12 cellular contexts compared by ENCODE assay signal in the genomic region with DNA sequence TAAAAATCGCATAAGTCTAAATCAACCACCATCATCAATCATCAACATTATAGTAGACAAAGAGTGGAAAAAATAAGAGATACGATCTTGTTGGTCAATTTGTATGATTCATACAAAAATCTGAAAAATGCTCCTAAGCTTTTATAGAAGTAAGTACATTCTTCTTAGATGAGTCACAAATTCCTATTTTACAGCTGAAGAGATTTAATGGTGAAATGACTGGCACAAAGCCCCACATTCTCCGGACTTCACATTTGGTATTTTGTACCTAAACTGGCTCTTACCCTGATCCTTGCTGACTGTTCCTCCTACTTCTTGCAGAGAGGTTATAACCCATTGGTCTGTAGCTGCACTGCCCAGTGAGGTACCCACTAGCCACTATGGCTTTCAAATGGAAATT. TPM values are rescaled to one million over a fixed set of nuclear protein-coding genes. Genes with fewer than 3 reads are reported as not detected.
DNase-seq lines count a peak whose midpoint lies in the region; ATAC-seq and TF ChIP-seq lines count a peak whose summit lies in the region.
"Had no signal": no experiment of that assay in that cellular context is flagged by ENCODE, and none has a peak within 500 bp of the region (broad histone marks: within the 10 kb centered on the region; RNA-seq: fewer than 3 reads in every experiment).

No MANE protein-coding gene starts in this region.

- no peak for TF ChIP-seq CTCF in activated CD8-positive, alpha-beta T cell treated with anti-CD3 and anti-CD28 coated beads for 36 hours (IDR thresholded peaks at IDR 0.05)
- no peak for TF ChIP-seq CTCF in fibroblast of mammary gland (conservative IDR thresholded peaks at IDR 0.05; ENCODE audit: control insufficient read depth, insufficient read depth, low read depth, low read length)

- no peaks in the 10 kb centered on the region for H3K36me3 Mint-ChIP-seq in activated CD8-positive, alpha-beta T cell treated with anti-CD3 and anti-CD28 coated beads for 36 hours (ENCODE audit: low read depth)
- no peaks in the 10 kb centered on the region for H3K36me3 Mint-ChIP-seq in activated CD8-positive, alpha-beta T cell treated with anti-CD3 and anti-CD28 coated beads, Interleukin-2, amount 10 ng/mL, durations not matched to agents 7 days and 5 days (ENCODE audit: low read depth)
- H3K36me3 Mint-ChIP-seq in activated CD4-positive, alpha-beta T cell treated with anti-CD3 and anti-CD28 coated beads, Interleukin-2, amount 10 ng/mL, durations not matched to agents 7 days and 5 days (ENCODE audit: low read depth): no peaks in the 10 kb centered on the region
- H3K36me3 Mint-ChIP-seq: natural killer cell treated with Interleukin-12 subunit alpha and Interleukin-12 subunit beta and Interleukin-15 and Interleukin-18, amount 100 ng/mL, for 72 hours; type B pancreatic cell had no signal

- H3K4me1 ChIP-seq in SJSA1 (replicated peaks): peaks cover 40% of the 10 kb centered on the region

- peak; percentile 17 for ATAC-seq in activated CD8-positive, alpha-beta T cell treated with anti-CD3 and anti-CD28 coated beads for 36 hours
- no peak for ATAC-seq in activated CD8-positive, alpha-beta T cell treated with anti-CD3 and anti-CD28 coated beads, Interleukin-2, amount 10 ng/mL, durations not matched to agents 7 days and 5 days
- ATAC-seq in GM21390 (IDR thresholded peaks at IDR 0.05; ENCODE audit: unreplicated experiment): no peak
- ATAC-seq: body of pancreas; natural killer cell treated with Interleukin-12 subunit alpha and Interleukin-12 subunit beta and Interleukin-15 and Interleukin-18, amount 100 ng/mL, for 72 hours had no signal

- intact Hi-C loops in activated CD8-positive, alpha-beta T cell treated with anti-CD3 and anti-CD28 coated beads for 36 hours (cut with micrococcal nuclease): loop anchor here (10.0 kb wide), 1 partner anchor 792 kb away; no protein-coding TSS in a partner anchor

- CTCF ChIA-PET in activated CD8-positive, alpha-beta T cell treated with anti-CD3 and anti-CD28 coated beads for 36 hours (lab: Charles Lee): interaction anchor here (0.7 to 3.8 kb wide), 11 partner anchors 9 to 791 kb away, joined by 3 to 22 read pairs (median 12); no protein-coding TSS in a partner anchor
- CTCF ChIA-PET in activated CD8-positive, alpha-beta T cell treated with anti-CD3 and anti-CD28 coated beads, Interleukin-2, amount 10 ng/mL, durations not matched to agents 7 days and 5 days (lab: Charles Lee): interaction anchor here (0.9 to 4.4 kb wide), 13 partner anchors 10 to 907 kb away, joined by 3 to 37 read pairs (median 7); a partner anchor contains a TSS
- CTCF ChIA-PET in activated CD4-positive, alpha-beta T cell treated with anti-CD3 and anti-CD28 coated beads, Interleukin-2, amount 10 ng/mL, durations not matched to agents 7 days and 5 days (lab: Charles Lee): interaction anchor here (1.0 to 1.8 kb wide), 2 partner anchors 17 to 791 kb away, joined by 3 to 5 read pairs; no protein-coding TSS in a partner anchor

- H3K9me3 Mint-ChIP-seq in activated CD8-positive, alpha-beta T cell treated with anti-CD3 and anti-CD28 coated beads for 36 hours: no peaks in the 10 kb centered on the region
- no peaks in the 10 kb centered on the region for H3K9me3 Mint-ChIP-seq in activated CD8-positive, alpha-beta T cell treated with anti-CD3 and anti-CD28 coated beads, Interleukin-2, amount 10 ng/mL, durations not matched to agents 7 days and 5 days (ENCODE audit: insufficient read depth)
- no peaks in the 10 kb centered on the region for H3K9me3 Mint-ChIP-seq in activated CD4-positive, alpha-beta T cell treated with anti-CD3 and anti-CD28 coated beads, Interleukin-2, amount 10 ng/mL, durations not matched to agents 7 days and 5 days
- H3K9me3 Mint-ChIP-seq: natural killer cell treated with Interleukin-12 subunit alpha and Interleukin-12 subunit beta and Interleukin-15 and Interleukin-18, amount 100 ng/mL, for 72 hours; type B pancreatic cell had no signal

- no peak for DNase-seq in activated CD8-positive, alpha-beta T cell treated with anti-CD3 and anti-CD28 coated beads for 36 hours
- DNase-seq in activated CD8-positive, alpha-beta T cell treated with anti-CD3 and anti-CD28 coated beads, Interleukin-2, amount 10 ng/mL, durations not matched to agents 7 days and 5 days: no peak
- DNase-seq in SJSA1 (ENCODE audit: low read depth in 1 of 2, low spot score in 2 of 2): peak; percentile 75 to 87
- peak; percentile 76 for DNase-seq in fibroblast of mammary gland (ENCODE audit: low read depth)
- peak; percentile 6 for DNase-seq in superior temporal gyrus (ENCODE audit: extremely low spot score)
- DNase-seq in mucosa of gallbladder (ENCODE audit: low spot score): no peak
- DNase-seq in activated CD4-positive, alpha-beta T cell treated with anti-CD3 and anti-CD28 coated beads, Interleukin-2, amount 10 ng/mL, durations not matched to agents 7 days and 5 days: no peak
- DNase-seq: NCI-H187 treated with DMSO at 0.1 percent for 48 hours had no signal

- peaks cover 2% of the 10 kb centered on the region for H3K4me1 Mint-ChIP-seq in activated CD8-positive, alpha-beta T cell treated with anti-CD3 and anti-CD28 coated beads for 36 hours (ENCODE audit: low read depth)
- no peaks in the 10 kb centered on the region for H3K4me1 Mint-ChIP-seq in activated CD8-positive, alpha-beta T cell treated with anti-CD3 and anti-CD28 coated beads, Interleukin-2, amount 10 ng/mL, durations not matched to agents 7 days and 5 days (ENCODE audit: low read depth)
- no peaks in the 10 kb centered on the region for H3K4me1 Mint-ChIP-seq in activated CD4-positive, alpha-beta T cell treated with anti-CD3 and anti-CD28 coated beads, Interleukin-2, amount 10 ng/mL, durations not matched to agents 7 days and 5 days

- POLR2A ChIA-PET in activated CD8-positive, alpha-beta T cell treated with anti-CD3 and anti-CD28 coated beads for 36 hours (lab: Charles Lee): interaction anchor here (0.9 kb wide), 1 partner anchor 667 kb away, joined by 3 read pairs; no protein-coding TSS in a partner anchor
- POLR2A ChIA-PET in activated CD8-positive, alpha-beta T cell treated with anti-CD3 and anti-CD28 coated beads, Interleukin-2, amount 10 ng/mL, durations not matched to agents 7 days and 5 days (lab: Charles Lee): no interaction called here
- POLR2A ChIA-PET in activated CD4-positive, alpha-beta T cell treated with anti-CD3 and anti-CD28 coated beads, Interleukin-2, amount 10 ng/mL, durations not matched to agents 7 days and 5 days (lab: Charles Lee): no interaction called here

- peaks cover 5% of the 10 kb centered on the region for H3K27me3 Mint-ChIP-seq in activated CD8-positive, alpha-beta T cell treated with anti-CD3 and anti-CD28 coated beads for 36 hours
- peaks cover 17% of the 10 kb centered on the region for H3K27me3 Mint-ChIP-seq in activated CD8-positive, alpha-beta T cell treated with anti-CD3 and anti-CD28 coated beads, Interleukin-2, amount 10 ng/mL, durations not matched to agents 7 days and 5 days (ENCODE audit: low read depth)
- peaks cover 14% of the 10 kb centered on the region for H3K27me3 Mint-ChIP-seq in activated CD4-positive, alpha-beta T cell treated with anti-CD3 and anti-CD28 coated beads, Interleukin-2, amount 10 ng/mL, durations not matched to agents 7 days and 5 days
- H3K27me3 Mint-ChIP-seq: natural killer cell treated with Interleukin-12 subunit alpha and Interleukin-12 subunit beta and Interleukin-15 and Interleukin-18, amount 100 ng/mL, for 72 hours; type B pancreatic cell had no signal

- no peak overlapping the region for H3K4me3 Mint-ChIP-seq in activated CD8-positive, alpha-beta T cell treated with anti-CD3 and anti-CD28 coated beads for 36 hours
- no peak overlapping the region for H3K4me3 Mint-ChIP-seq in activated CD8-positive, alpha-beta T cell treated with anti-CD3 and anti-CD28 coated beads, Interleukin-2, amount 10 ng/mL, durations not matched to agents 7 days and 5 days
- no peak overlapping the region for H3K4me3 Mint-ChIP-seq in activated CD4-positive, alpha-beta T cell treated with anti-CD3 and anti-CD28 coated beads, Interleukin-2, amount 10 ng/mL, durations not matched to agents 7 days and 5 days
- H3K4me3 Mint-ChIP-seq: natural killer cell treated with Interleukin-12 subunit alpha and Interleukin-12 subunit beta and Interleukin-15 and Interleukin-18, amount 100 ng/mL, for 72 hours; type B pancreatic cell had no signal

- H3K36me3 ChIP-seq in SJSA1: no peaks in the 10 kb centered on the region

- H3K9me3 ChIP-seq in SJSA1 (replicated peaks): no peaks in the 10 kb centered on the region
- H3K9me3 ChIP-seq: body of pancreas had no signal

- H3K4me3 ChIP-seq in SJSA1 (no peak overlapping the region), fibroblast of mammary gland (ENCODE audit: control insufficient read depth, low read depth, low read length) (no peak overlapping the region)
- H3K4me3 ChIP-seq: body of pancreas had no signal

- H3K27ac Mint-ChIP-seq in activated CD8-positive, alpha-beta T cell treated with anti-CD3 and anti-CD28 coated beads for 36 hours: no peak overlapping the region
- H3K27ac Mint-ChIP-seq in activated CD8-positive, alpha-beta T cell treated with anti-CD3 and anti-CD28 coated beads, Interleukin-2, amount 10 ng/mL, durations not matched to agents 7 days and 5 days: no peak overlapping the region
- no peak overlapping the region for H3K27ac Mint-ChIP-seq in activated CD4-positive, alpha-beta T cell treated with anti-CD3 and anti-CD28 coated beads, Interleukin-2, amount 10 ng/mL, durations not matched to agents 7 days and 5 days
- H3K27ac Mint-ChIP-seq: natural killer cell treated with Interleukin-12 subunit alpha and Interleukin-12 subunit beta and Interleukin-15 and Interleukin-18, amount 100 ng/mL, for 72 hours; type B pancreatic cell had no signal

- H3K27ac ChIP-seq in SJSA1: peak overlapping the region; percentile 79
- H3K27ac ChIP-seq: body of pancreas had no signal

- H3K27me3 ChIP-seq in SJSA1 (replicated peaks): no peaks in the 10 kb centered on the region
- H3K27me3 ChIP-seq: body of pancreas had no signal

RNA-seq across cellular contexts. Expression of a gene that starts 29.9 kb away (rescaled TPM):
- 10 to 100 TPM; 46.4 to 46.9 TPM for total RNA-seq in activated CD8-positive, alpha-beta T cell treated with anti-CD3 and anti-CD28 coated beads for 36 hours
- total RNA-seq in activated CD8-positive, alpha-beta T cell treated with anti-CD3 and anti-CD28 coated beads, Interleukin-2, amount 10 ng/mL, durations not matched to agents 7 days and 5 days: 10 to 100 TPM; 42.8 to 44.1 TPM
- total RNA-seq in SJSA1 (2014; rRNA removed; shearing (Covaris generic)): 14.8 and 17.1 TPM in 2 replicates
- 22.1 TPM for total RNA-seq in mucosa of gallbladder
- 10 to 100 TPM; 42.1 to 47.0 TPM for total RNA-seq in activated CD4-positive, alpha-beta T cell treated with anti-CD3 and anti-CD28 coated beads, Interleukin-2, amount 10 ng/mL, durations not matched to agents 7 days and 5 days

Comparison
In these comparisons a context has a peak if more than half of its experiments do, and no peak if none do; other contexts are left out.
1. DNase-seq: peak in SJSA1 (2 of 2), fibroblast of mammary gland (single experiment) and superior temporal gyrus (single experiment); none in activated CD8-positive, alpha-beta T cell treated with anti-CD3 and anti-CD28 coated beads for 36 hours (single experiment), activated CD8-positive, alpha-beta T cell treated with anti-CD3 and anti-CD28 coated beads, Interleukin-2, amount 10 ng/mL, durations not matched to agents 7 days and 5 days (single experiment), mucosa of gallbladder (single experiment) and activated CD4-positive, alpha-beta T cell treated with anti-CD3 and anti-CD28 coated beads, Interleukin-2, amount 10 ng/mL, durations not matched to agents 7 days and 5 days (single experiment).